8 cellular contexts compared by ENCODE assay signal in the genomic region with DNA sequence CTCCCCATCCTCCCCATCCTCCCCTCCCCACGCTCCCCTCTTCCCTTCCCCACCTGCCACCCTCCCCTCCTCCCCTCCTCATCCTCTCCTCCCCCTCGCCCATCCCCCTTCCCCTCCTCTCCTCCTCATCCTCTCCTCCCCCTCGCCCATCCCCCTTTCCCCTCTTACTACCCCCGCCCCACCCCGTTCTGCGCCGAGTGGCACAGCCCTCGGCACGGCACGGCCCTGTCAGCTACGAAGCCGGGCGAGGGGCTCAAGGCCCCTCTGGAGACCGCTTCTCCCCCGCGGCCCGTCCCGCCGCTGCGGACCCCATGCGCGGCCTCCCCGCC.
A peak's percentile ranks its signal among the peaks of the same experiment; 100 is the strongest.
DNase-seq lines count a peak whose midpoint lies in the region; ATAC-seq and TF ChIP-seq lines count a peak whose summit lies in the region.
"Had no signal": no experiment of that assay in that cellular context is flagged by ENCODE, and none has a peak within 500 bp of the region (broad histone marks: within the 10 kb centered on the region; RNA-seq: fewer than 3 reads in every experiment).

No MANE protein-coding gene starts in this region.

- POLR2A ChIA-PET in WTC11 (lab: Charles Lee), result no interaction called here

- peak; percentile 18 for DNase-seq in CMK (ENCODE audit: low read depth)
- DNase-seq in WTC11 (ENCODE audit: low spot score), result peak; percentile 59
- peak; percentile 14 to 25 for DNase-seq in lung microvascular endothelial cell (ENCODE audit: low read depth in 2 of 2)
- DNase-seq in T-helper 2 cell treated with Interferon-gamma antibody and Interleukin-4, amounts not matched to agents 5 μg/mL and 100 μg/mL, for 36 hours (ENCODE audit: low spot score), result no peak
- no peak for DNase-seq in middle frontal gyrus (ENCODE audit: extremely low spot score, low spot score)
- DNase-seq: NCI-H2107 had no signal

- no peak for TF ChIP-seq CTCF in WTC11 (IDR thresholded peaks at IDR 0.05)

- peaks cover 22% of the 10 kb centered on the region for H3K27me3 Mint-ChIP-seq in WTC11 (ENCODE audit: low read depth)
- H3K27me3 Mint-ChIP-seq in T-helper 2 cell treated with Interferon-gamma antibody and Interleukin-4, amounts not matched to agents 5 μg/mL and 100 μg/mL, for 36 hours (ENCODE audit: low read depth), result peaks cover 13% of the 10 kb centered on the region

- H3K4me3 Mint-ChIP-seq in WTC11, result no peak overlapping the region
- no peak overlapping the region for H3K4me3 Mint-ChIP-seq in T-helper 2 cell treated with Interferon-gamma antibody and Interleukin-4, amounts not matched to agents 5 μg/mL and 100 μg/mL, for 36 hours

- CTCF ChIA-PET in WTC11 (lab: Charles Lee), result interaction anchor here (0.6 to 6.0 kb wide), 11 partner anchors 10 to 753 kb away, joined by 3 to 67 read pairs (median 7); no protein-coding TSS in a partner anchor

- peaks cover 32% of the 10 kb centered on the region for H3K4me1 Mint-ChIP-seq in WTC11
- H3K4me1 Mint-ChIP-seq in T-helper 2 cell treated with Interferon-gamma antibody and Interleukin-4, amounts not matched to agents 5 μg/mL and 100 μg/mL, for 36 hours (ENCODE audit: low read depth), result no peaks in the 10 kb centered on the region

- no peaks in the 10 kb centered on the region for H3K36me3 Mint-ChIP-seq in WTC11
- H3K36me3 Mint-ChIP-seq in T-helper 2 cell treated with Interferon-gamma antibody and Interleukin-4, amounts not matched to agents 5 μg/mL and 100 μg/mL, for 36 hours (ENCODE audit: low read depth), result no peaks in the 10 kb centered on the region

- no peak overlapping the region for H3K27ac Mint-ChIP-seq in WTC11
- no peak overlapping the region for H3K27ac Mint-ChIP-seq in T-helper 2 cell treated with Interferon-gamma antibody and Interleukin-4, amounts not matched to agents 5 μg/mL and 100 μg/mL, for 36 hours

- ATAC-seq in GM18868 (IDR thresholded peaks at IDR 0.05; ENCODE audit: unreplicated experiment), result peak; percentile 5
- ATAC-seq in WTC11, result no peak
- ATAC-seq in HG02571 (IDR thresholded peaks at IDR 0.05; ENCODE audit: unreplicated experiment), result no peak

- H3K9me3 Mint-ChIP-seq in WTC11, result no peaks in the 10 kb centered on the region
- no peaks in the 10 kb centered on the region for H3K9me3 Mint-ChIP-seq in T-helper 2 cell treated with Interferon-gamma antibody and Interleukin-4, amounts not matched to agents 5 μg/mL and 100 μg/mL, for 36 hours

TF ChIP-seq in WTC11, 78 proteins besides CTCF, POLR2A, EP300 and RAD21:
- TF ChIP-seq, protein P1, sequence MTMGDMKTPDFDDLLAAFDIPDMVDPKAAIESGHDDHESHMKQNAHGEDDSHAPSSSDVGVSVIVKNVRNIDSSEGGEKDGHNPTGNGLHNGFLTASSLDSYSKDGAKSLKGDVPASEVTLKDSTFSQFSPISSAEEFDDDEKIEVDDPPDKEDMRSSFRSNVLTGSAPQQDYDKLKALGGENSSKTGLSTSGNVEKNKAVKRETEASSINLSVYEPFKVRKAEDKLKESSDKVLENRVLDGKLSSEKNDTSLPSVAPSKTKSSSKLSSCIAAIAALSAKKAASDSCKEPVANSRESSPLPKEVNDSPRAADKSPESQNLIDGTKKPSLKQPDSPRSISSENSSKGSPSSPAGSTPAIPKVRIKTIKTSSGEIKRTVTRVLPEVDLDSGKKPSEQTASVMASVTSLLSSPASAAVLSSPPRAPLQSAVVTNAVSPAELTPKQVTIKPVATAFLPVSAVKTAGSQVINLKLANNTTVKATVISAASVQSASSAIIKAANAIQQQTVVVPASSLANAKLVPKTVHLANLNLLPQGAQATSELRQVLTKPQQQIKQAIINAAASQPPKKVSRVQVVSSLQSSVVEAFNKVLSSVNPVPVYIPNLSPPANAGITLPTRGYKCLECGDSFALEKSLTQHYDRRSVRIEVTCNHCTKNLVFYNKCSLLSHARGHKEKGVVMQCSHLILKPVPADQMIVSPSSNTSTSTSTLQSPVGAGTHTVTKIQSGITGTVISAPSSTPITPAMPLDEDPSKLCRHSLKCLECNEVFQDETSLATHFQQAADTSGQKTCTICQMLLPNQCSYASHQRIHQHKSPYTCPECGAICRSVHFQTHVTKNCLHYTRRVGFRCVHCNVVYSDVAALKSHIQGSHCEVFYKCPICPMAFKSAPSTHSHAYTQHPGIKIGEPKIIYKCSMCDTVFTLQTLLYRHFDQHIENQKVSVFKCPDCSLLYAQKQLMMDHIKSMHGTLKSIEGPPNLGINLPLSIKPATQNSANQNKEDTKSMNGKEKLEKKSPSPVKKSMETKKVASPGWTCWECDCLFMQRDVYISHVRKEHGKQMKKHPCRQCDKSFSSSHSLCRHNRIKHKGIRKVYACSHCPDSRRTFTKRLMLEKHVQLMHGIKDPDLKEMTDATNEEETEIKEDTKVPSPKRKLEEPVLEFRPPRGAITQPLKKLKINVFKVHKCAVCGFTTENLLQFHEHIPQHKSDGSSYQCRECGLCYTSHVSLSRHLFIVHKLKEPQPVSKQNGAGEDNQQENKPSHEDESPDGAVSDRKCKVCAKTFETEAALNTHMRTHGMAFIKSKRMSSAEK (CRISPR knock-in tag; IDR thresholded peaks at IDR 0.05; ENCODE audit: borderline replicate concordance), result no peak
- TF ChIP-seq ZNF423 (CRISPR knock-in tag; IDR thresholded peaks at IDR 0.05) (no peak), ZNF263 (CRISPR knock-in tag; IDR thresholded peaks at IDR 0.05; ENCODE audit: low read depth) (no peak), CREM (CRISPR knock-in tag; IDR thresholded peaks at IDR 0.05) (no peak), TP53 (CRISPR knock-in tag; IDR thresholded peaks at IDR 0.05) (no peak), NR3C1 (CRISPR knock-in tag; conservative IDR thresholded peaks at IDR 0.05; ENCODE audit: low read depth) (no peak)
- TF ChIP-seq, protein P2, sequence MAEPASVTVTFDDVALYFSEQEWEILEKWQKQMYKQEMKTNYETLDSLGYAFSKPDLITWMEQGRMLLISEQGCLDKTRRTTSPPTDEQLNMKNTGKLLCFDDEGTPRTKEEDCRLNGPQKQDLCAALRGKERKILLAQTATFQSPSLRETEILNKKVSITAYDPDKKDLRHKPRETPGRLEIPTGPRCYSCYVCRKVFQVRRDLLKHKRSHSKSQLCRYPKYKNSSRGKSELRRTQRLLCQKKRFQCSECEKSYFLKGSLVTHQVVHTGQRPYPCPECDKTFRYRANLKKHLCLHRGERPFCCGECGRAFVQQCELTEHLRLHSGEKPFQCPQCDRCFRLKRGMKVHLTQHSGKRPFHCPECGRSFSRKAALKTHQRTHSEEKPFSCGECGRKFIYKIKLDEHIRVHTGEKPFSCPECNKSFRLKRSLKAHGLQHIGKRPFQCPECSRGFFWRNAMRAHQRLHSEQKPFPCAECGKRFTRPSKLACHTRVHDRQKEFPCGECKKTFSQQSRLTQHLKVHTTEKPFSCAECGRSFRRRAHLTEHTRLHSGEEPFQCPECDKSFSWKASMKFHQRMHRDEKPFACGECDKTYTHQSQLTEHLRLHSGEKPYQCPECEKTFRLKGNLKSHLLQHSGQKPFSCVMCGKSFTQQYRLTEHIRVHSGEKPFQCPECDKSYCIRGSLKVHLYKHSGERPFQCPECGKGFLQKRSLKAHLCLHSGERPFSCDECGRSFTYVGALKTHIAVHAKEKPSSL (CRISPR knock-in tag; conservative IDR thresholded peaks at IDR 0.05), result no peak
- TF ChIP-seq, protein P3, sequence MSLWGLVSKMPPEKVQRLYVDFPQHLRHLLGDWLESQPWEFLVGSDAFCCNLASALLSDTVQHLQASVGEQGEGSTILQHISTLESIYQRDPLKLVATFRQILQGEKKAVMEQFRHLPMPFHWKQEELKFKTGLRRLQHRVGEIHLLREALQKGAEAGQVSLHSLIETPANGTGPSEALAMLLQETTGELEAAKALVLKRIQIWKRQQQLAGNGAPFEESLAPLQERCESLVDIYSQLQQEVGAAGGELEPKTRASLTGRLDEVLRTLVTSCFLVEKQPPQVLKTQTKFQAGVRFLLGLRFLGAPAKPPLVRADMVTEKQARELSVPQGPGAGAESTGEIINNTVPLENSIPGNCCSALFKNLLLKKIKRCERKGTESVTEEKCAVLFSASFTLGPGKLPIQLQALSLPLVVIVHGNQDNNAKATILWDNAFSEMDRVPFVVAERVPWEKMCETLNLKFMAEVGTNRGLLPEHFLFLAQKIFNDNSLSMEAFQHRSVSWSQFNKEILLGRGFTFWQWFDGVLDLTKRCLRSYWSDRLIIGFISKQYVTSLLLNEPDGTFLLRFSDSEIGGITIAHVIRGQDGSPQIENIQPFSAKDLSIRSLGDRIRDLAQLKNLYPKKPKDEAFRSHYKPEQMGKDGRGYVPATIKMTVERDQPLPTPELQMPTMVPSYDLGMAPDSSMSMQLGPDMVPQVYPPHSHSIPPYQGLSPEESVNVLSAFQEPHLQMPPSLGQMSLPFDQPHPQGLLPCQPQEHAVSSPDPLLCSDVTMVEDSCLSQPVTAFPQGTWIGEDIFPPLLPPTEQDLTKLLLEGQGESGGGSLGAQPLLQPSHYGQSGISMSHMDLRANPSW (CRISPR knock-in tag; conservative IDR thresholded peaks at IDR 0.05; ENCODE audit: low read depth), result no peak
TF ChIP-seq in WTC11: peak in this region for 0.

Comparison
In these comparisons a context has a peak if more than half of its experiments do, and no peak if none do; other contexts are left out.
1. DNase-seq: peak in CMK (single experiment), WTC11 (single experiment) and lung microvascular endothelial cell (2 of 2); none in T-helper 2 cell treated with Interferon-gamma antibody and Interleukin-4, amounts not matched to agents 5 μg/mL and 100 μg/mL, for 36 hours (single experiment) and middle frontal gyrus (single experiment).